In genomic region chr16:65071371-65072311, GRCh38 we compare ENCODE assay signal across 9 cellular contexts. TPM values are rescaled to one million over a fixed set of nuclear protein-coding genes. Genes with fewer than 3 reads are reported as not detected.
DNase-seq lines count a peak whose midpoint lies in the region; ATAC-seq and TF ChIP-seq lines count a peak whose summit lies in the region.
"Had no signal": no experiment of that assay in that cellular context is flagged by ENCODE, and none has a peak within 500 bp of the region (broad histone marks: within the 10 kb centered on the region; RNA-seq: fewer than 3 reads in every experiment).

No MANE protein-coding gene starts in this region.

- TF ChIP-seq POLR2A in tibial nerve (IDR thresholded peaks at IDR 0.05) = no peak

- DNase-seq in SJCRH30 (peak; percentile 71 to 85), fibroblast of peridontal ligament (ENCODE audit: extremely low read depth) (peak; percentile 52), tibial nerve (ENCODE audit: low spot score in 2 of 2) (peak; percentile 32 to 56)
- no peak for DNase-seq in stimulated activated CD8-positive, alpha-beta memory T cell treated with anti-CD3 and anti-CD28 coated beads, Interleukin-4, amount 100 ng/mL, for 48 hours
- DNase-seq: activated CD4-positive, alpha-beta memory T cell treated with anti-CD3 and anti-CD28 coated beads, Interleukin-2, amount 10 ng/mL, durations not matched to agents 7 days and 5 days; immature natural killer cell had no signal

- H3K36me3 ChIP-seq in SJCRH30 = 0 out of 2 replicates have a peak, but pooled peaks cover 1% of the 10 kb centered on the region
- H3K36me3 ChIP-seq in muscle layer of colon (ENCODE audit: insufficient read depth, low read length) = no peaks in the 10 kb centered on the region
- no peaks in the 10 kb centered on the region for H3K36me3 ChIP-seq in tibial nerve

- no peak for ATAC-seq in HG03095 (IDR thresholded peaks at IDR 0.05; ENCODE audit: unreplicated experiment)
- ATAC-seq in esophagus mucosa = no peak

- no peaks in the 10 kb centered on the region for H3K27me3 ChIP-seq in SJCRH30
- H3K27me3 ChIP-seq in muscle layer of colon (ENCODE audit: control insufficient read depth in 1 of 2, insufficient read depth in 2 of 2, low read length in 2 of 2) = no peaks in the 10 kb centered on the region
- no peaks in the 10 kb centered on the region for H3K27me3 ChIP-seq in tibial nerve

- TF ChIP-seq CTCF in tibial nerve (IDR thresholded peaks at IDR 0.05) = no peak

- TF ChIP-seq EP300 in tibial nerve (IDR thresholded peaks at IDR 0.05) = peak in 1 of 2 donors; percentile 62

- H3K4me3 ChIP-seq in SJCRH30 = peak overlapping the region; percentile 51
- H3K4me3 ChIP-seq in muscle layer of colon (ENCODE audit: low read depth in 1 of 2, low read length in 2 of 2) = peak overlapping the region; percentile 16 to 20
- H3K4me3 ChIP-seq in tibial nerve = peak overlapping the region in 1 of 4 donors; percentile 3

- WGBS in tibial nerve, 2 donors = 50 to 53% methylated on average over 24 to 26 of the region's 26 CpGs

- no peaks in the 10 kb centered on the region for H3K9me3 ChIP-seq in SJCRH30 (replicated peaks)
- no peaks in the 10 kb centered on the region for H3K9me3 ChIP-seq in muscle layer of colon (ENCODE audit: low read length)
- no peaks in the 10 kb centered on the region for H3K9me3 ChIP-seq in tibial nerve

- H3K9ac ChIP-seq in muscle layer of colon (ENCODE audit: low read length) = peak overlapping the region; percentile 7

- H3K27ac ChIP-seq in SJCRH30 (peak overlapping the region; percentile 89), muscle layer of colon (ENCODE audit: low read depth, low read length) (peak overlapping the region; percentile 68), tibial nerve (peak overlapping the region in 2 of 4 donors; percentile 60 to 65)

- H3K4me1 ChIP-seq in SJCRH30 = peaks cover 32% of the 10 kb centered on the region
- peaks cover 28% of the 10 kb centered on the region for H3K4me1 ChIP-seq in muscle layer of colon (ENCODE audit: insufficient read depth, low read length)
- H3K4me1 ChIP-seq in tibial nerve = peaks cover 0 to 49% (median 18%) of the 10 kb centered on the region in 4 donors

RNA-seq across cellular contexts. Expression of gene CDH11, which starts 50.2 kb away (rescaled TPM):
- total RNA-seq in SJCRH30 (2014; rRNA removed; shearing (Covaris generic)) = 65.1 and 73.1 TPM in 2 replicates
- 100 to 1,000 TPM in 1 of 4 donors, 10 to 100 TPM in 3; 72.6 to 265 (median 98.1) TPM for total RNA-seq in tibial nerve
- total RNA-seq in esophagus mucosa = 3.8 TPM
- total RNA-seq: activated CD4-positive, alpha-beta memory T cell treated with anti-CD3 and anti-CD28 coated beads, Interleukin-2, amount 10 ng/mL, durations not matched to agents 7 days and 5 days had no signal

Comparison
In these comparisons a context has a peak if more than half of its experiments do, and no peak if none do; other contexts are left out.
1. RNA of gene CDH11, which starts 50.2 kb away (total RNA-seq): 72.6 to 265 TPM in tibial nerve and 65.1 to 73.1 TPM in SJCRH30; 3.8 TPM in esophagus mucosa (single experiment); every median in the first group is over 10 times any median in the second.